9 cellular contexts compared by ENCODE assay signal in genomic region chr14:99261916-99262787, GRCh38. TPM values are rescaled to one million over a fixed set of nuclear protein-coding genes. Genes with fewer than 3 reads are reported as not detected.
A peak's percentile ranks its signal among the peaks of the same experiment; 100 is the strongest.
DNase-seq lines count a peak whose midpoint lies in the region; ATAC-seq and TF ChIP-seq lines count a peak whose summit lies in the region.
"Had no signal": no experiment of that assay in that cellular context is flagged by ENCODE, and none has a peak within 500 bp of the region (broad histone marks: within the 10 kb centered on the region; RNA-seq: fewer than 3 reads in every experiment).

No MANE protein-coding gene starts in this region.

- peaks cover 99% of the 10 kb centered on the region for H3K4me1 Mint-ChIP-seq in activated T-cell treated with anti-CD3 and anti-CD28 coated beads, Interleukin-2, amount 50 U/mL, for 24 hours (ENCODE audit: low read depth)
- peaks cover 100% of the 10 kb centered on the region for H3K4me1 Mint-ChIP-seq in stimulated activated naive CD8-positive, alpha-beta T cell treated with anti-CD3 and anti-CD28 coated beads, Interleukin-15, Interleukin-2, amounts not matched to agents 100 ng/mL and 50 ng/mL, for 24 hours (ENCODE audit: low read depth)

- peak overlapping the region; percentile 99 for H3K4me3 Mint-ChIP-seq in activated T-cell treated with anti-CD3 and anti-CD28 coated beads, Interleukin-2, amount 50 U/mL, for 24 hours
- peak overlapping the region; percentile 88 for H3K4me3 Mint-ChIP-seq in stimulated activated naive CD8-positive, alpha-beta T cell treated with anti-CD3 and anti-CD28 coated beads, Interleukin-15, Interleukin-2, amounts not matched to agents 100 ng/mL and 50 ng/mL, for 24 hours

- H3K9me3 Mint-ChIP-seq in activated T-cell treated with anti-CD3 and anti-CD28 coated beads, Interleukin-2, amount 50 U/mL, for 24 hours, result no peaks in the 10 kb centered on the region
- H3K9me3 Mint-ChIP-seq in stimulated activated naive CD8-positive, alpha-beta T cell treated with anti-CD3 and anti-CD28 coated beads, Interleukin-15, Interleukin-2, amounts not matched to agents 100 ng/mL and 50 ng/mL, for 24 hours, result no peaks in the 10 kb centered on the region

- no peaks in the 10 kb centered on the region for H3K9me3 ChIP-seq in RWPE2 (ENCODE audit: severe bottlenecking)
- H3K9me3 ChIP-seq in iPS-18a (ENCODE audit: control insufficient read depth, low read depth, low read length), result no peaks in the 10 kb centered on the region
- H3K9me3 ChIP-seq in esophagus muscularis mucosa, result no peaks in the 10 kb centered on the region

- H3K36me3 ChIP-seq in RWPE2 (ENCODE audit: low read depth), result no peaks in the 10 kb centered on the region
- H3K36me3 ChIP-seq in iPS-18a (ENCODE audit: control insufficient read depth, low read depth, low read length), result no peaks in the 10 kb centered on the region
- H3K36me3 ChIP-seq in esophagus muscularis mucosa, result no peaks in the 10 kb centered on the region

- ATAC-seq in RWPE2 (ENCODE audit: low read depth), result no peak
- ATAC-seq: HepG2 had no signal

- TF ChIP-seq CTCF in RWPE2 (IDR thresholded peaks at IDR 0.05; ENCODE audit: poor library complexity, severe bottlenecking) (no peak), esophagus muscularis mucosa (IDR thresholded peaks at IDR 0.05) (no peak)

- TF ChIP-seq EP300 in esophagus muscularis mucosa (IDR thresholded peaks at IDR 0.05), result no peak

- no peaks in the 10 kb centered on the region for H3K4me1 ChIP-seq in RWPE2 (ENCODE audit: insufficient read depth, poor library complexity, severe bottlenecking)
- peaks cover 53% of the 10 kb centered on the region for H3K4me1 ChIP-seq in iPS-18a (ENCODE audit: control insufficient read depth, low read depth, low read length)
- H3K4me1 ChIP-seq in esophagus muscularis mucosa, result peaks cover 0 to 7% (median 2%) of the 10 kb centered on the region in 4 donors

- H3K9ac ChIP-seq in iPS-18a (ENCODE audit: low read length), result no peak overlapping the region

- peak; percentile 43 for DNase-seq in RWPE2 (ENCODE audit: low spot score)
- peak; percentile 76 for DNase-seq in activated T-cell treated with anti-CD3 and anti-CD28 coated beads, Interleukin-2, amount 50 U/mL, for 24 hours
- DNase-seq in NCI-H82 treated with DMSO at 0.1 percent for 48 hours (lab: John Stamatoyannopoulos, UW; ENCODE audit: unreplicated experiment), result no peak
- DNase-seq in esophagus muscularis mucosa (ENCODE audit: extremely low spot score), result no peak
- no peak for DNase-seq in NCI-H146 treated with DMSO at 0.1 percent for 48 hours (lab: John Stamatoyannopoulos, UW; ENCODE audit: unreplicated experiment)

- no peak for TF ChIP-seq POLR2A in esophagus muscularis mucosa (IDR thresholded peaks at IDR 0.05; ENCODE audit: low read depth)

- H3K27ac Mint-ChIP-seq in activated T-cell treated with anti-CD3 and anti-CD28 coated beads, Interleukin-2, amount 50 U/mL, for 24 hours, result peak overlapping the region; percentile 100
- peak overlapping the region; percentile 99 for H3K27ac Mint-ChIP-seq in stimulated activated naive CD8-positive, alpha-beta T cell treated with anti-CD3 and anti-CD28 coated beads, Interleukin-15, Interleukin-2, amounts not matched to agents 100 ng/mL and 50 ng/mL, for 24 hours

- H3K27me3 Mint-ChIP-seq in activated T-cell treated with anti-CD3 and anti-CD28 coated beads, Interleukin-2, amount 50 U/mL, for 24 hours, result no peaks in the 10 kb centered on the region
- no peaks in the 10 kb centered on the region for H3K27me3 Mint-ChIP-seq in stimulated activated naive CD8-positive, alpha-beta T cell treated with anti-CD3 and anti-CD28 coated beads, Interleukin-15, Interleukin-2, amounts not matched to agents 100 ng/mL and 50 ng/mL, for 24 hours

- H3K36me3 Mint-ChIP-seq in activated T-cell treated with anti-CD3 and anti-CD28 coated beads, Interleukin-2, amount 50 U/mL, for 24 hours (ENCODE audit: low read depth), result peaks cover 90% of the 10 kb centered on the region
- H3K36me3 Mint-ChIP-seq in stimulated activated naive CD8-positive, alpha-beta T cell treated with anti-CD3 and anti-CD28 coated beads, Interleukin-15, Interleukin-2, amounts not matched to agents 100 ng/mL and 50 ng/mL, for 24 hours (ENCODE audit: low read depth), result peaks cover 54% of the 10 kb centered on the region

- H3K27ac ChIP-seq in RWPE2 (ENCODE audit: poor library complexity, severe bottlenecking) (no peak overlapping the region), iPS-18a (ENCODE audit: low read length) (no peak overlapping the region), esophagus muscularis mucosa (replicated peaks in 1 of 4) (no peak overlapping the region)

- WGBS in esophagus muscularis mucosa, result 44% methylated on average over 25 of the region's 25 CpGs

- H3K27me3 ChIP-seq in RWPE2 (ENCODE audit: insufficient read depth, poor library complexity, severe bottlenecking), result no peaks in the 10 kb centered on the region
- peaks cover 49% of the 10 kb centered on the region for H3K27me3 ChIP-seq in iPS-18a (ENCODE audit: control insufficient read depth, insufficient read depth, low read length)
- peaks cover 0 to 82% (median 8%) of the 10 kb centered on the region in 4 donors for H3K27me3 ChIP-seq in esophagus muscularis mucosa

- intact Hi-C loops in esophagus muscularis mucosa (cut with DNase I), result no loop called here

- H3K4me3 ChIP-seq in RWPE2 (ENCODE audit: severe bottlenecking), result no peak overlapping the region
- peak overlapping the region; percentile 42 for H3K4me3 ChIP-seq in iPS-18a (ENCODE audit: low read length)
- H3K4me3 ChIP-seq in esophagus muscularis mucosa, result no peak overlapping the region

RNA-seq across cellular contexts. Expression of gene BCL11B, which starts 9.8 kb away (rescaled TPM):
- total RNA-seq in esophagus muscularis mucosa, result under 1 TPM; 0.34 to 0.65 (median 0.46) TPM
- total RNA-seq: HepG2, OCI-LY7 had no signal

Comparison
In these comparisons a context has a peak if more than half of its experiments do, and no peak if none do; other contexts are left out.
1. DNase-seq: peak in RWPE2 (single experiment) and activated T-cell treated with anti-CD3 and anti-CD28 coated beads, Interleukin-2, amount 50 U/mL, for 24 hours (single experiment); none in NCI-H82 treated with DMSO at 0.1 percent for 48 hours (single experiment), esophagus muscularis mucosa (single experiment) and NCI-H146 treated with DMSO at 0.1 percent for 48 hours (single experiment).